ENCODE assay signal across 8 cellular contexts in the genomic region with DNA sequence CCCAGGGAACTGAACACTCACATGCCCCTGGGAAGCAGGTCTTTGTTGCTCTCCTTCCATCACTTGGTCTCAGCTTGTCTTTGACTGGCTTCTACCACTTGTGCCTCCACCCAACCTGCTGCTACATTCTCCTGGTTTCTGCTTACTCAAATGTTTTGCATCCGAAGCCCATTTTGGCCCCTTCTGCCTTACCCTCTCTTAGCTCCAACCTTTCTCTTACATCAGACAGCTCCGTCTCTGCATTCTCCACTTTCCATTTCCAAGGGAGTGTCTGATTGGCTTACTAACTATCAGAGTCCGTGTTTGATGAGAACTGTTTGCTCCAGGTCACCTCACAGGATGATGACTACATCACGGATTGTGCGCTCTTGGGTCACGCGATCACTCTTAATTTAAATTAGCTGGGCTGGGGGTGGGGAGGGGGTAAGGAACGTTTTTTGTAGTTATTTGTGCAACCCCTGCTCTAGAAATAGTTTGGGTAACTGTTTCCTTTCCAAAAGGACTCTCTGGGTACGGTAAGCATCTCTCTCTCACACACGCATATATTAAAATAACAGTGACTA. TPM values are rescaled to one million over a fixed set of nuclear protein-coding genes. Genes with fewer than 3 reads are reported as not detected.
DNase-seq lines count a peak whose midpoint lies in the region; ATAC-seq lines count a peak whose summit lies in the region.

No MANE protein-coding gene starts in this region.

- H3K27ac Mint-ChIP-seq in activated T-helper 2 cell treated with anti-CD3 and anti-CD28 coated beads, Interferon-gamma antibody, Interleukin-2, Interleukin-4, amounts not matched to agents 10 μg/mL and 5 μg/mL and 100 μg/mL, durations not matched to agents 14 hours and 24 hours and 36 hours = peak overlapping the region; percentile 89

- peak; percentile 19 for ATAC-seq in HG03066 (IDR thresholded peaks at IDR 0.05; ENCODE audit: low read depth, unreplicated experiment)
- peak in 1 of 2 donors; percentile 32 for ATAC-seq in right cardiac atrium
- ATAC-seq in GM19463 (IDR thresholded peaks at IDR 0.05; ENCODE audit: unreplicated experiment) = no peak

- H3K4me3 ChIP-seq in right cardiac atrium (ENCODE audit: low read length) (peak overlapping the region; percentile 72), skeletal muscle satellite cell (ENCODE audit: low read length) (peak overlapping the region; percentile 85)

- no peaks in the 10 kb centered on the region for H3K9me3 ChIP-seq in right cardiac atrium (ENCODE audit: control insufficient read depth, low read length)
- H3K9me3 ChIP-seq in skeletal muscle satellite cell (replicated peaks; ENCODE audit: low read length) = no peaks in the 10 kb centered on the region

- intact Hi-C loops in activated T-helper 2 cell treated with anti-CD3 and anti-CD28 coated beads, Interferon-gamma antibody, Interleukin-2, Interleukin-4, amounts not matched to agents 10 μg/mL and 5 μg/mL and 100 μg/mL, durations not matched to agents 14 hours and 24 hours and 36 hours (cut with micrococcal nuclease) = loop anchor here (1.0 to 5.0 kb wide), 9 partner anchors 39 to 435 kb away; partner anchors contain the start of genes CCDC28A and REPS1
- intact Hi-C loops in right cardiac atrium (cut with DNase I) = no loop called here

- H3K27ac ChIP-seq in right cardiac atrium (ENCODE audit: low read length) = no peak overlapping the region

- peak overlapping the region; percentile 93 for H3K4me3 Mint-ChIP-seq in activated T-helper 2 cell treated with anti-CD3 and anti-CD28 coated beads, Interferon-gamma antibody, Interleukin-2, Interleukin-4, amounts not matched to agents 10 μg/mL and 5 μg/mL and 100 μg/mL, durations not matched to agents 14 hours and 24 hours and 36 hours (ENCODE audit: low read depth)

- H3K36me3 Mint-ChIP-seq in activated T-helper 2 cell treated with anti-CD3 and anti-CD28 coated beads, Interferon-gamma antibody, Interleukin-2, Interleukin-4, amounts not matched to agents 10 μg/mL and 5 μg/mL and 100 μg/mL, durations not matched to agents 14 hours and 24 hours and 36 hours (ENCODE audit: low read depth) = peaks cover 2% of the 10 kb centered on the region

- no peaks in the 10 kb centered on the region for H3K36me3 ChIP-seq in skeletal muscle satellite cell (ENCODE audit: insufficient read depth, low read length)

- H3K4me1 Mint-ChIP-seq in activated T-helper 2 cell treated with anti-CD3 and anti-CD28 coated beads, Interferon-gamma antibody, Interleukin-2, Interleukin-4, amounts not matched to agents 10 μg/mL and 5 μg/mL and 100 μg/mL, durations not matched to agents 14 hours and 24 hours and 36 hours (ENCODE audit: low read depth) = peaks cover 8% of the 10 kb centered on the region

- peak overlapping the region; percentile 94 for H3K4me2 ChIP-seq in skeletal muscle satellite cell (ENCODE audit: low read length)

- no peaks in the 10 kb centered on the region for H3K9me3 Mint-ChIP-seq in activated T-helper 2 cell treated with anti-CD3 and anti-CD28 coated beads, Interferon-gamma antibody, Interleukin-2, Interleukin-4, amounts not matched to agents 10 μg/mL and 5 μg/mL and 100 μg/mL, durations not matched to agents 14 hours and 24 hours and 36 hours

- H3K4me1 ChIP-seq in right cardiac atrium (ENCODE audit: control insufficient read depth, insufficient read depth, low read length) (no peaks in the 10 kb centered on the region), skeletal muscle satellite cell (ENCODE audit: control insufficient read depth, insufficient read depth, low read length) (peaks cover 13% of the 10 kb centered on the region)

- H3K27me3 ChIP-seq in right cardiac atrium (ENCODE audit: control insufficient read depth, insufficient read depth) (no peaks in the 10 kb centered on the region), skeletal muscle satellite cell (ENCODE audit: control insufficient read depth, insufficient read depth, low read length) (no peaks in the 10 kb centered on the region)

- DNase-seq in DMS79 treated with DMSO at 0.1 percent for 48 hours (lab: John Stamatoyannopoulos, UW) (peak; percentile 93), NOMO-1 treated with dmso at 0.1 percent for 144 hours (lab: John Stamatoyannopoulos, UW; ENCODE audit: unreplicated experiment) (peak; percentile 26), right cardiac atrium (no peak), DMS 273 (lab: John Stamatoyannopoulos, UW; ENCODE audit: unreplicated experiment) (no peak)
- peak; percentile 45 for DNase-seq in activated T-helper 2 cell treated with anti-CD3 and anti-CD28 coated beads, Interferon-gamma antibody, Interleukin-2, Interleukin-4, amounts not matched to agents 10 μg/mL and 5 μg/mL and 100 μg/mL, durations not matched to agents 14 hours and 24 hours and 36 hours (ENCODE audit: low spot score)

- peak overlapping the region; percentile 85 for H3K9ac ChIP-seq in skeletal muscle satellite cell (ENCODE audit: low read depth, low read length)

- H3K27me3 Mint-ChIP-seq in activated T-helper 2 cell treated with anti-CD3 and anti-CD28 coated beads, Interferon-gamma antibody, Interleukin-2, Interleukin-4, amounts not matched to agents 10 μg/mL and 5 μg/mL and 100 μg/mL, durations not matched to agents 14 hours and 24 hours and 36 hours (ENCODE audit: low read depth) = no peaks in the 10 kb centered on the region

- WGBS in right cardiac atrium = 22% methylated on average over 10 of the region's 10 CpGs

RNA-seq across cellular contexts. Expression of gene ABRACL, which starts 0.8 kb away (rescaled TPM):
- total RNA-seq in activated T-helper 2 cell treated with anti-CD3 and anti-CD28 coated beads, Interferon-gamma antibody, Interleukin-2, Interleukin-4, amounts not matched to agents 10 μg/mL and 5 μg/mL and 100 μg/mL, durations not matched to agents 14 hours and 24 hours and 36 hours = 151 and 161 TPM in 2 replicates
- 1 to 10 TPM; 4.5 to 8.0 (median 7.6) TPM for total RNA-seq in right cardiac atrium
- polyA plus RNA-seq in right cardiac atrium = 11.0 TPM
- 61.8 and 75.0 TPM in 2 replicates for total RNA-seq in skeletal muscle satellite cell (2012; rRNA removed)

RNA-seq across cellular contexts. Expression of gene REPS1, which starts 39.6 kb away (rescaled TPM):
- total RNA-seq in activated T-helper 2 cell treated with anti-CD3 and anti-CD28 coated beads, Interferon-gamma antibody, Interleukin-2, Interleukin-4, amounts not matched to agents 10 μg/mL and 5 μg/mL and 100 μg/mL, durations not matched to agents 14 hours and 24 hours and 36 hours = 96.3 and 99.8 TPM in 2 replicates
- total RNA-seq in right cardiac atrium = 10 to 100 TPM; 35.3 to 40.9 (median 37.3) TPM
- polyA plus RNA-seq in right cardiac atrium = 18.1 TPM
- 58.3 and 71.9 TPM in 2 replicates for total RNA-seq in skeletal muscle satellite cell (2012; rRNA removed)

Comparison
In these comparisons a context has a peak if more than half of its experiments do, and no peak if none do; other contexts are left out.
1. DNase-seq: peak in DMS79 treated with DMSO at 0.1 percent for 48 hours (single experiment), NOMO-1 treated with dmso at 0.1 percent for 144 hours (single experiment) and activated T-helper 2 cell treated with anti-CD3 and anti-CD28 coated beads, Interferon-gamma antibody, Interleukin-2, Interleukin-4, amounts not matched to agents 10 μg/mL and 5 μg/mL and 100 μg/mL, durations not matched to agents 14 hours and 24 hours and 36 hours (single experiment); none in right cardiac atrium (0 of 3) and DMS 273 (single experiment).
2. RNA of gene ABRACL, which starts 0.8 kb away (total RNA-seq): 151 to 161 TPM in activated T-helper 2 cell treated with anti-CD3 and anti-CD28 coated beads, Interferon-gamma antibody, Interleukin-2, Interleukin-4, amounts not matched to agents 10 μg/mL and 5 μg/mL and 100 μg/mL, durations not matched to agents 14 hours and 24 hours and 36 hours; 4.5 to 8.0 TPM in right cardiac atrium; every median in the first group is over 10 times any median in the second.